Comparison of ENCODE assay signal across 9 cellular contexts in genomic region chr19:2495651-2496316, GRCh38. TPM values are rescaled to one million over a fixed set of nuclear protein-coding genes. Genes with fewer than 3 reads are reported as not detected.
A peak's percentile ranks its signal among the peaks of the same experiment; 100 is the strongest.
DNase-seq lines count a peak whose midpoint lies in the region; ATAC-seq and TF ChIP-seq lines count a peak whose summit lies in the region.
"Had no signal": no experiment of that assay in that cellular context is flagged by ENCODE, and none has a peak within 500 bp of the region (broad histone marks: within the 10 kb centered on the region; RNA-seq: fewer than 3 reads in every experiment).

No MANE protein-coding gene starts in this region.

- no peak for TF ChIP-seq EP300 in tibial nerve (IDR thresholded peaks at IDR 0.05)

- H3K27me3 ChIP-seq in lower lobe of right lung (ENCODE audit: low read depth) (no peaks in the 10 kb centered on the region), tibial nerve (peaks cover 0 to 3% of the 10 kb centered on the region in 2 donors)

- H3K9me3 ChIP-seq in lower lobe of right lung: no peaks in the 10 kb centered on the region
- H3K9me3 ChIP-seq in tibial nerve: no peaks in the 10 kb centered on the region

- in situ Hi-C loops in KBM-7 (cut with MboI; ENCODE audit: low pct_unique_long_range_greater_than_20kb, low sequenced_read_pairs): no loop called here

- no peaks in the 10 kb centered on the region for H3K36me3 Mint-ChIP-seq in activated CD4-positive, alpha-beta T cell treated with anti-CD3 and anti-CD28 coated beads, Interleukin-2, amount 10 ng/mL, durations not matched to agents 7 days and 5 days (ENCODE audit: low read depth)

- ATAC-seq in lower lobe of right lung (peak; percentile 17 to 72), GM21825 (IDR thresholded peaks at IDR 0.05; ENCODE audit: unreplicated experiment) (no peak)

- peaks cover 47% of the 10 kb centered on the region for H3K4me1 Mint-ChIP-seq in activated CD4-positive, alpha-beta T cell treated with anti-CD3 and anti-CD28 coated beads, Interleukin-2, amount 10 ng/mL, durations not matched to agents 7 days and 5 days

- DNase-seq in activated CD4-positive, alpha-beta T cell treated with anti-CD3 and anti-CD28 coated beads, Interleukin-2, amount 10 ng/mL, durations not matched to agents 7 days and 5 days: no peak
- DNase-seq in activated CD4-positive, alpha-beta T cell treated with anti-CD3 and anti-CD28 coated beads, Interleukin-2, amount 50 U/mL, for 4 hours: no peak
- peak; percentile 69 for DNase-seq in cerebellar cortex (ENCODE audit: low spot score)
- no peak for DNase-seq in lower lobe of right lung
- DNase-seq in tibial nerve (ENCODE audit: low spot score in 2 of 2): no peak
- no peak for DNase-seq in KBM-7
- DNase-seq in NCI-H2171 (lab: John Stamatoyannopoulos, UW): no peak
- DNase-seq: AML-193 had no signal

- POLR2A ChIA-PET in activated CD4-positive, alpha-beta T cell treated with anti-CD3 and anti-CD28 coated beads, Interleukin-2, amount 10 ng/mL, durations not matched to agents 7 days and 5 days (lab: Charles Lee): no interaction called here

- CTCF ChIA-PET in activated CD4-positive, alpha-beta T cell treated with anti-CD3 and anti-CD28 coated beads, Interleukin-2, amount 10 ng/mL, durations not matched to agents 7 days and 5 days (lab: Charles Lee): interaction anchor here (0.7 to 1.0 kb wide), 2 partner anchors 115 to 141 kb away, joined by 4 read pairs; no protein-coding TSS in a partner anchor

- H3K27ac Mint-ChIP-seq in activated CD4-positive, alpha-beta T cell treated with anti-CD3 and anti-CD28 coated beads, Interleukin-2, amount 10 ng/mL, durations not matched to agents 7 days and 5 days: peak overlapping the region; percentile 66

- no peak for TF ChIP-seq POLR2A in tibial nerve (IDR thresholded peaks at IDR 0.05)

- intact Hi-C loops in lower lobe of right lung (cut with DNase I): no loop called here

- H3K27me3 Mint-ChIP-seq in activated CD4-positive, alpha-beta T cell treated with anti-CD3 and anti-CD28 coated beads, Interleukin-2, amount 10 ng/mL, durations not matched to agents 7 days and 5 days: peaks cover 32% of the 10 kb centered on the region

- H3K4me3 Mint-ChIP-seq in activated CD4-positive, alpha-beta T cell treated with anti-CD3 and anti-CD28 coated beads, Interleukin-2, amount 10 ng/mL, durations not matched to agents 7 days and 5 days: peak overlapping the region; percentile 54

- H3K4me3 ChIP-seq in lower lobe of right lung (peak overlapping the region; percentile 60), tibial nerve (peak overlapping the region; percentile 31 to 64 (median 51))

- H3K36me3 ChIP-seq in lower lobe of right lung: no peaks in the 10 kb centered on the region
- no peaks in the 10 kb centered on the region for H3K36me3 ChIP-seq in tibial nerve

- peaks cover 37% of the 10 kb centered on the region for H3K4me1 ChIP-seq in lower lobe of right lung
- H3K4me1 ChIP-seq in tibial nerve: peaks cover 0 to 43% (median 22%) of the 10 kb centered on the region in 4 donors

- TF ChIP-seq CTCF in lower lobe of right lung (IDR thresholded peaks at IDR 0.05): no peak
- no peak for TF ChIP-seq CTCF in tibial nerve (IDR thresholded peaks at IDR 0.05)

- peak overlapping the region; percentile 90 for H3K27ac ChIP-seq in lower lobe of right lung
- H3K27ac ChIP-seq in tibial nerve: peak overlapping the region; percentile 55 to 89 (median 70)

- 15 to 31% methylated on average over 11 to 16 of the region's 16 CpGs for WGBS in tibial nerve, 2 donors

- no peaks in the 10 kb centered on the region for H3K9me3 Mint-ChIP-seq in activated CD4-positive, alpha-beta T cell treated with anti-CD3 and anti-CD28 coated beads, Interleukin-2, amount 10 ng/mL, durations not matched to agents 7 days and 5 days

RNA-seq across cellular contexts. Expression of gene GADD45B, which starts 19.9 kb away (rescaled TPM):
- total RNA-seq in activated CD4-positive, alpha-beta T cell treated with anti-CD3 and anti-CD28 coated beads, Interleukin-2, amount 10 ng/mL, durations not matched to agents 7 days and 5 days: 10 to 100 TPM; 31.2 to 39.2 TPM
- 89.9 TPM for total RNA-seq in lower lobe of right lung
- 100 to 1,000 TPM; 230 to 440 (median 337) TPM for total RNA-seq in tibial nerve

RNA-seq across cellular contexts. Expression of gene LMNB2, which starts 39.0 kb away (rescaled TPM):
- 100 to 1,000 TPM; 101 to 113 TPM for total RNA-seq in activated CD4-positive, alpha-beta T cell treated with anti-CD3 and anti-CD28 coated beads, Interleukin-2, amount 10 ng/mL, durations not matched to agents 7 days and 5 days
- total RNA-seq in lower lobe of right lung (20.9 TPM), tibial nerve (10 to 100 TPM; 15.3 to 53.1 (median 25.9) TPM)
